ENCODE assay signal across 8 cellular contexts in the genomic region with DNA sequence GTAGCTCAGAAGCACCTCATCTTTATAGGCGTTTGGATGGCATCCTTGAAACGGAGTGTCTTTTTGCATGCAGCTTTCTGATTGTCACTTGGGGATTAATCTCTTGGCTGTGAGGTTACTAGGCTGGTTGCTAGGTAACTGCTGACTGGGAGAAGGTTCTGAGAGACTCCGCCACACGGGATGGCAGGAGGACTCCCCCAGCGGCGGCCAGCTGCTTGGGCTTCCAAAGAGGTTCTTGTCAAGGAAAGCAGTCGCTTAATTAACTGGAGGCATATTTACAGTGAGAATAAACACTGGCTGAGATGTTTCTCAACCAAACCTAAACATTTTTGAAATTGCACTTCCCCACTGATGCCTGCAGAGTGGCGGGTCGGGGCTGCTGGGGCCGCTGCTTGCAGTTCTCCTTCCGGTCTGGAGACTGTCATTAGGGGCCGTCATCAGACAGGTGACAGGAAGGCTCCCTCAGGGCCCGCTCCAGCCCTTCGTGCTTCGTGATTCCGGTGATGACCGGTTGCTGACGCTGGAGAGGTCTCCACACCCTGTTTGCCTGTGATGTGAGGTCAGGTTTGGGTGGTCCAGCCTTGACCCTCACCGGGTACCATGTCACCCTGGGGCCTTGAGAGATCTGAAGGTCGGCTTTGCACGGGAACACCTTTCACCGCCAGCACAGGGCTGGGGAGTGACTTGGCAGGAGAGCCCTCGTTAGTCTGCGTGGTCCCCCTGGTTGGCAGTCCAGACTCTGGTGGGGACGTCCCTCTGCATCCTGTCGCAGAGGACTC. TPM values are rescaled to one million over a fixed set of nuclear protein-coding genes. Genes with fewer than 3 reads are reported as not detected.
DNase-seq lines count a peak whose midpoint lies in the region; ATAC-seq, FAIRE-seq and TF ChIP-seq lines count a peak whose summit lies in the region.

No MANE protein-coding gene starts in this region.

- CTCF ChIA-PET in A549 (lab: Yijun Ruan, JAX) (interaction anchor here (1.0 to 2.4 kb wide), 2 partner anchors 11 to 35 kb away, joined by 4 to 10 read pairs; no protein-coding TSS in a partner anchor), MCF 10A (lab: Yijun Ruan, JAX) (interaction anchor here (0.6 to 1.2 kb wide), 4 partner anchors 13 to 61 kb away, joined by 3 to 5 read pairs (median 4); no protein-coding TSS in a partner anchor)

- POLR2A ChIA-PET in A549 (lab: Yijun Ruan, JAX): interaction anchor here (0.7 kb wide), 1 partner anchor 62 kb away, joined by 6 read pairs; no protein-coding TSS in a partner anchor
- POLR2A ChIA-PET in MCF 10A (lab: Yijun Ruan, JAX): interaction anchor here (0.7 kb wide), 1 partner anchor 20 kb away, joined by 3 read pairs; no protein-coding TSS in a partner anchor

- BruUV-seq in MCF 10A (replicated peaks; lab: Mats Ljungman, UMichigan): no TSS peak

- no peak for FAIRE-seq in A549 (lab: Jason Lieb, UNC)

- H3K9me3 ChIP-seq in A549: 0 out of 3 replicates have a peak, but pooled peaks cover 6% of the 10 kb centered on the region

- no peak for TF ChIP-seq RAD21 in A549 (conservative IDR thresholded peaks at IDR 0.05 in 1 of 2, IDR thresholded peaks at IDR 0.05 in 1 of 2)

- H3K9me3 Mint-ChIP-seq in MCF 10A (ENCODE audit: unreplicated experiment): no peaks in the 10 kb centered on the region

- no peaks in the 10 kb centered on the region for H3K36me3 Mint-ChIP-seq in MCF 10A (ENCODE audit: insufficient read depth, unreplicated experiment)

- intact Hi-C loops in MCF 10A (cut with micrococcal nuclease): no loop called here

- no peak for TF ChIP-seq POLR2A in A549 (IDR thresholded peaks at IDR 0.05; ENCODE audit: low read length)

- peaks cover 20% of the 10 kb centered on the region for H3K4me1 Mint-ChIP-seq in MCF 10A (ENCODE audit: insufficient read depth, unreplicated experiment)

- no peak overlapping the region for H3K27ac Mint-ChIP-seq in MCF 10A (ENCODE audit: low read depth, unreplicated experiment)

- 26% methylated on average over 18 of the region's 26 CpGs for WGBS in A549 (ENCODE audit: missing lambda C conversion rate)

- H3K27ac ChIP-seq in A549: no peak overlapping the region

- H3K4me3 ChIP-seq in A549: no peak overlapping the region
- no peak overlapping the region for H3K4me3 ChIP-seq in fibroblast of mammary gland (ENCODE audit: control insufficient read depth, low read depth, low read length)

- TF ChIP-seq CTCF in A549 (IDR thresholded peaks at IDR 0.05) (no peak), fibroblast of mammary gland (conservative IDR thresholded peaks at IDR 0.05; ENCODE audit: control insufficient read depth, insufficient read depth, low read depth, low read length) (no peak), MCF 10A (IDR thresholded peaks at IDR 0.05; ENCODE audit: unreplicated experiment) (no peak)

- peaks cover 10% of the 10 kb centered on the region; the same call in 2 of the 3 replicates for H3K4me1 ChIP-seq in A549

- DNase-seq in A549 (ENCODE audit: low read depth in 1 of 2, low spot score in 1 of 2) (no peak), NCI-H187 (lab: John Stamatoyannopoulos, UW) (peak; percentile 37 to 84), fibroblast of mammary gland (ENCODE audit: low read depth) (peak; percentile 8), medulla oblongata (ENCODE audit: extremely low spot score) (no peak), MCF 10A (ENCODE audit: unreplicated experiment) (no peak)

- peak; percentile 27 to 47; a peak in 3 of 6 replicates for ATAC-seq in A549
- peak; percentile 82 for ATAC-seq in GM19395 (IDR thresholded peaks at IDR 0.05; ENCODE audit: unreplicated experiment)
- ATAC-seq in GM19351 (IDR thresholded peaks at IDR 0.05; ENCODE audit: unreplicated experiment): no peak
- no peak for ATAC-seq in GM18520 (IDR thresholded peaks at IDR 0.05; ENCODE audit: unreplicated experiment)

- TF ChIP-seq EP300 in A549 (IDR thresholded peaks at IDR 0.05): no peak

- H3K4me3 Mint-ChIP-seq in MCF 10A (ENCODE audit: unreplicated experiment): no peak overlapping the region

- no peaks in the 10 kb centered on the region for H3K27me3 Mint-ChIP-seq in MCF 10A (ENCODE audit: insufficient read depth, unreplicated experiment)

- no peak overlapping the region for H3K4me2 ChIP-seq in A549

TF ChIP-seq in A549, 52 proteins besides CTCF, POLR2A, EP300 and RAD21:
- TF ChIP-seq RFX5 (IDR thresholded peaks at IDR 0.05) (0 out of 2 replicates have a peak, but pooled peaks have one; percentile 59), EHMT2 (IDR thresholded peaks at IDR 0.05; ENCODE audit: low read depth) (no peak)

RNA-seq across cellular contexts. Expression of gene NSG1, which starts 9.1 kb away (rescaled TPM):
- 0.34 and 0.44 TPM in 2 replicates for polyA plus RNA-seq in A549 (2011; rRNA removed)
- 0.40 and 0.56 TPM in 2 replicates for polyA plus RNA-seq in A549 (2012; cell fraction: cytosol; rRNA removed)
- polyA plus RNA-seq in A549 (2012; cell fraction: nucleus; rRNA removed): 0.22 and 0.40 TPM in 2 replicates
- polyA plus RNA-seq in A549 (2017; fragmentation: RNase III; extraction: RNeasy Plus Mini Kit Qiagen cat#74134 plus additional on column Dnase treatment): 0.25 to 0.49 TPM (median 0.26 TPM) in 3 replicates
- polyA minus RNA-seq in A549 (2011; rRNA and poly(A)+ RNA removed): not detected in 2 replicates
- 6.7 and 8.6 TPM in 2 replicates for total RNA-seq in MCF 10A (2022)

Comparison
In these comparisons a context has a peak if more than half of its experiments do, and no peak if none do; other contexts are left out.
1. ATAC-seq: peak in A549 (2 of 2) and GM19395 (single experiment); none in GM19351 (single experiment) and GM18520 (single experiment).
2. DNase-seq: peak in NCI-H187 (2 of 2) and fibroblast of mammary gland (single experiment); none in A549 (0 of 2), medulla oblongata (single experiment) and MCF 10A (single experiment).